2 cellular contexts compared by ENCODE assay signal in genomic region chr6:31202259-31203166, GRCh38.
TF ChIP-seq lines count a peak whose summit lies in the region.

No MANE protein-coding gene starts in this region.

TF ChIP-seq in SK-N-SH, 30 proteins besides CTCF, POLR2A, EP300 and RAD21 (continued from another document):
- TF ChIP-seq CHD2 (IDR thresholded peaks at IDR 0.05; ENCODE audit: low read length, partially characterized antibody) (no peak), JUND (IDR thresholded peaks at IDR 0.05) (no peak), MAX (IDR thresholded peaks at IDR 0.05; ENCODE audit: low read depth) (no peak)

TF ChIP-seq in SK-N-SH treated with all-trans-retinoic acid at 6 μM for 48 hours, 23 proteins besides CTCF, POLR2A, EP300 and RAD21 (continued from another document):
- TF ChIP-seq ESRRG (CRISPR knock-in tag; IDR thresholded peaks at IDR 0.05) (no peak), ZNF8 (CRISPR knock-in tag; IDR thresholded peaks at IDR 0.05) (no peak), TOX (CRISPR knock-in tag; IDR thresholded peaks at IDR 0.05; ENCODE audit: borderline replicate concordance) (no peak)
